ENCODE assay signal across 8 cellular contexts in the genomic region with DNA sequence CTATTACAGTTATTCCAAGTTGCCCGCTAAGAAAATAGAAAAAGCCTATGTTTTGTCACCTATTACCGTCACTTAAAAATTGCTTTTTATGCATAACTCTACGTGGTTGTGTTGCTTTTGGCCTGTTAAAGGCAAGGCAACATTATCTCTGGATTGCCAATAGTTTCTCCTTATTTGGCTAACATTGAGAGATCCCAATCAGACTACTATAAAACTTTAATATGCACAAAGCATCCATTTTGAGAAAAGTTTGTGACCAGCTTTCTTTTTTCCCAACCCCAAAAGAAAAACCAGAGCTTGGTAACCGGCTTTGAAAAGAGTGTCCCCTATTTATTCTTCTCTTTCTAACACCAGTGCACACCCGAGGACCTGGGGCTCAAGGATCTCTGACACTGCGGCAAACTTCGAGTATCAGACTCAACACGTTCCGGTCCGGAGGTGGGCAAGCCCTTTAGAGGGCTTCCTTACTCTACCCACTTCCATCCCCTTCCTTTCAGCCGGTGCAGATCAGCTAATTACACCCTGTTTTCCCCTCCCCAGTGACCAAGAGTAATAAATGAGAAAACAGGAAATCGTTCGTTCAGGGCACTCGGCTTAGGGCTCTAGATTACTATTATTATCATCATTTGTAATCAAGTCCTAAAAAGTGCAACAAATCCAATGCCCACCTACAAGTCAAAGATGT. TPM values are rescaled to one million over a fixed set of nuclear protein-coding genes. Genes with fewer than 3 reads are reported as not detected.
DNase-seq lines count a peak whose midpoint lies in the region; ATAC-seq and TF ChIP-seq lines count a peak whose summit lies in the region.

No MANE protein-coding gene starts in this region.

- H3K9me3 Mint-ChIP-seq in activated CD4-positive, alpha-beta T cell treated with anti-CD3 and anti-CD28 coated beads, Interleukin-2, amount 10 ng/mL, durations not matched to agents 24 days and 14 days, result no peaks in the 10 kb centered on the region
- no peaks in the 10 kb centered on the region for H3K9me3 Mint-ChIP-seq in T-helper 2 cell treated with Interferon-gamma antibody and Interleukin-4, amounts not matched to agents 5 μg/mL and 100 μg/mL, for 36 hours
- peaks cover 0 to 4% (median 0%) of the 10 kb centered on the region in 11 donors for H3K9me3 Mint-ChIP-seq in naive thymus-derived CD4-positive, alpha-beta T cell

- DNase-seq in activated CD4-positive, alpha-beta T cell treated with anti-CD3 and anti-CD28 coated beads, Interleukin-2, amount 10 ng/mL, durations not matched to agents 24 days and 14 days, result peak; percentile 73
- DNase-seq in activated CD4-positive, alpha-beta T cell treated with anti-CD3 and anti-CD28 coated beads, Interleukin-2, amount 50 U/mL, for 1 hour, result no peak
- DNase-seq in T-helper 2 cell treated with Interferon-gamma antibody and Interleukin-4, amounts not matched to agents 5 μg/mL and 100 μg/mL, for 36 hours (ENCODE audit: low spot score), result no peak
- DNase-seq in epithelial cell of proximal tubule (ENCODE audit: low read depth) (no peak), NCI-H128 (lab: John Stamatoyannopoulos, UW; ENCODE audit: unreplicated experiment) (no peak), iPS-NIHi7 (ENCODE audit: extremely low spot score) (no peak)
- DNase-seq in naive thymus-derived CD4-positive, alpha-beta T cell, result peak in 6 of 9 donors; percentile 2 to 23 (median 16)

- no peaks in the 10 kb centered on the region for H3K9me3 ChIP-seq in naive thymus-derived CD4-positive, alpha-beta T cell (ENCODE audit: control insufficient read depth in 2 of 3, low read length in 3 of 3)

- POLR2A ChIA-PET in naive thymus-derived CD4-positive, alpha-beta T cell (lab: Charles Lee), result interaction anchor here (1.0 to 1.8 kb wide), 4 partner anchors 25 to 254 kb away, joined by 4 to 5 read pairs (median 4); no protein-coding TSS in a partner anchor

- H3K27me3 ChIP-seq in naive thymus-derived CD4-positive, alpha-beta T cell (ENCODE audit: control insufficient read depth in 2 of 2, insufficient read depth in 2 of 2, low read length in 2 of 2), result no peaks in the 10 kb centered on the region

- peak overlapping the region; percentile 94 for H3K27ac Mint-ChIP-seq in activated CD4-positive, alpha-beta T cell treated with anti-CD3 and anti-CD28 coated beads, Interleukin-2, amount 10 ng/mL, durations not matched to agents 24 days and 14 days
- peak overlapping the region; percentile 92 for H3K27ac Mint-ChIP-seq in T-helper 2 cell treated with Interferon-gamma antibody and Interleukin-4, amounts not matched to agents 5 μg/mL and 100 μg/mL, for 36 hours
- peak overlapping the region; percentile 80 to 99 (median 93) for H3K27ac Mint-ChIP-seq in naive thymus-derived CD4-positive, alpha-beta T cell

- H3K4me1 ChIP-seq in naive thymus-derived CD4-positive, alpha-beta T cell (ENCODE audit: control insufficient read depth in 2 of 2, insufficient read depth in 2 of 2, low read length in 2 of 2), result peaks cover 14 to 17% of the 10 kb centered on the region in 2 donors

- H3K36me3 ChIP-seq in naive thymus-derived CD4-positive, alpha-beta T cell (ENCODE audit: control insufficient read depth in 2 of 3, insufficient read depth in 3 of 3, low read length in 3 of 3), result peaks cover 0 to 9% (median 0%) of the 10 kb centered on the region in 3 experiments

- peaks cover 5% of the 10 kb centered on the region for H3K36me3 Mint-ChIP-seq in activated CD4-positive, alpha-beta T cell treated with anti-CD3 and anti-CD28 coated beads, Interleukin-2, amount 10 ng/mL, durations not matched to agents 24 days and 14 days (ENCODE audit: low read depth)
- peaks cover 14% of the 10 kb centered on the region for H3K36me3 Mint-ChIP-seq in T-helper 2 cell treated with Interferon-gamma antibody and Interleukin-4, amounts not matched to agents 5 μg/mL and 100 μg/mL, for 36 hours (ENCODE audit: low read depth)
- H3K36me3 Mint-ChIP-seq in naive thymus-derived CD4-positive, alpha-beta T cell, result peaks cover 0 to 5% (median 0%) of the 10 kb centered on the region in 5 donors

- CTCF ChIA-PET in naive thymus-derived CD4-positive, alpha-beta T cell (lab: Charles Lee), result interaction anchor here (0.7 to 0.8 kb wide), 2 partner anchors 46 to 253 kb away, joined by 3 read pairs; no protein-coding TSS in a partner anchor

- H3K4me3 ChIP-seq in epithelial cell of proximal tubule (ENCODE audit: low read depth, low read length), result peak overlapping the region; percentile 88
- H3K4me3 ChIP-seq in naive thymus-derived CD4-positive, alpha-beta T cell (ENCODE audit: low read length), result peak overlapping the region; percentile 89

- intact Hi-C loops in activated CD4-positive, alpha-beta T cell treated with anti-CD3 and anti-CD28 coated beads, Interleukin-2, amount 10 ng/mL, durations not matched to agents 24 days and 14 days (cut with micrococcal nuclease), result loop anchor here (5.0 to 10.0 kb wide), 2 partner anchors 96 to 239 kb away; a partner anchor contains a TSS
- intact Hi-C loops in naive thymus-derived CD4-positive, alpha-beta T cell (cut with micrococcal nuclease), result loop anchor here in 1 of 2 donors (2.0 kb wide), 2 partner anchors 47 to 253 kb away; no protein-coding TSS in a partner anchor

- no peaks in the 10 kb centered on the region for H3K27me3 Mint-ChIP-seq in activated CD4-positive, alpha-beta T cell treated with anti-CD3 and anti-CD28 coated beads, Interleukin-2, amount 10 ng/mL, durations not matched to agents 24 days and 14 days
- no peaks in the 10 kb centered on the region for H3K27me3 Mint-ChIP-seq in T-helper 2 cell treated with Interferon-gamma antibody and Interleukin-4, amounts not matched to agents 5 μg/mL and 100 μg/mL, for 36 hours (ENCODE audit: low read depth)
- H3K27me3 Mint-ChIP-seq in naive thymus-derived CD4-positive, alpha-beta T cell, result peaks cover 0 to 2% (median 0%) of the 10 kb centered on the region in 5 donors

- peaks cover 40% of the 10 kb centered on the region for H3K4me1 Mint-ChIP-seq in activated CD4-positive, alpha-beta T cell treated with anti-CD3 and anti-CD28 coated beads, Interleukin-2, amount 10 ng/mL, durations not matched to agents 24 days and 14 days
- H3K4me1 Mint-ChIP-seq in T-helper 2 cell treated with Interferon-gamma antibody and Interleukin-4, amounts not matched to agents 5 μg/mL and 100 μg/mL, for 36 hours (ENCODE audit: low read depth), result peaks cover 41% of the 10 kb centered on the region
- H3K4me1 Mint-ChIP-seq in naive thymus-derived CD4-positive, alpha-beta T cell, result peaks cover 40 to 64% (median 59%) of the 10 kb centered on the region in 7 donors

- H3K4me3 Mint-ChIP-seq in activated CD4-positive, alpha-beta T cell treated with anti-CD3 and anti-CD28 coated beads, Interleukin-2, amount 10 ng/mL, durations not matched to agents 24 days and 14 days, result peak overlapping the region; percentile 89
- H3K4me3 Mint-ChIP-seq in T-helper 2 cell treated with Interferon-gamma antibody and Interleukin-4, amounts not matched to agents 5 μg/mL and 100 μg/mL, for 36 hours, result peak overlapping the region; percentile 89
- peak overlapping the region; percentile 88 to 100 (median 94) for H3K4me3 Mint-ChIP-seq in naive thymus-derived CD4-positive, alpha-beta T cell

- TF ChIP-seq CTCF in epithelial cell of proximal tubule (conservative IDR thresholded peaks at IDR 0.05; ENCODE audit: low read depth, low read length), result no peak

- peak; percentile 4 for ATAC-seq in HG03175 (IDR thresholded peaks at IDR 0.05; ENCODE audit: unreplicated experiment)
- ATAC-seq in naive thymus-derived CD4-positive, alpha-beta T cell, result no peak

- H3K27ac ChIP-seq in naive thymus-derived CD4-positive, alpha-beta T cell (ENCODE audit: low read depth, low read length), result peak overlapping the region; percentile 85

RNA-seq across cellular contexts. Expression of a gene that starts 1.2 kb away (rescaled TPM):
- 78.9 and 84.8 TPM in 2 replicates for total RNA-seq in activated CD4-positive, alpha-beta T cell treated with anti-CD3 and anti-CD28 coated beads, Interleukin-2, amount 10 ng/mL, durations not matched to agents 24 days and 14 days
- total RNA-seq in epithelial cell of proximal tubule, result 35.5 and 66.0 TPM in 2 replicates
- 100 to 1,000 TPM in 3 of 5 experiments, 10 to 100 TPM in 2; 72.7 to 111 (median 103) TPM for total RNA-seq in naive thymus-derived CD4-positive, alpha-beta T cell
- 10 to 100 TPM; 74.4 to 92.8 TPM for polyA plus RNA-seq in naive thymus-derived CD4-positive, alpha-beta T cell

Comparison
In these comparisons a context has a peak if more than half of its experiments do, and no peak if none do; other contexts are left out.
1. DNase-seq: peak in activated CD4-positive, alpha-beta T cell treated with anti-CD3 and anti-CD28 coated beads, Interleukin-2, amount 10 ng/mL, durations not matched to agents 24 days and 14 days (single experiment) and naive thymus-derived CD4-positive, alpha-beta T cell (6 of 9); none in activated CD4-positive, alpha-beta T cell treated with anti-CD3 and anti-CD28 coated beads, Interleukin-2, amount 50 U/mL, for 1 hour (single experiment), T-helper 2 cell treated with Interferon-gamma antibody and Interleukin-4, amounts not matched to agents 5 μg/mL and 100 μg/mL, for 36 hours (single experiment), epithelial cell of proximal tubule (single experiment), NCI-H128 (single experiment) and iPS-NIHi7 (single experiment).
2. Peak in every context shown above with its lines, with median percentiles within 50 percentile points of each other: H3K27ac Mint-ChIP-seq and H3K4me3 Mint-ChIP-seq.